Comparison of ENCODE assay signal across 34 cellular contexts in the genomic region with DNA sequence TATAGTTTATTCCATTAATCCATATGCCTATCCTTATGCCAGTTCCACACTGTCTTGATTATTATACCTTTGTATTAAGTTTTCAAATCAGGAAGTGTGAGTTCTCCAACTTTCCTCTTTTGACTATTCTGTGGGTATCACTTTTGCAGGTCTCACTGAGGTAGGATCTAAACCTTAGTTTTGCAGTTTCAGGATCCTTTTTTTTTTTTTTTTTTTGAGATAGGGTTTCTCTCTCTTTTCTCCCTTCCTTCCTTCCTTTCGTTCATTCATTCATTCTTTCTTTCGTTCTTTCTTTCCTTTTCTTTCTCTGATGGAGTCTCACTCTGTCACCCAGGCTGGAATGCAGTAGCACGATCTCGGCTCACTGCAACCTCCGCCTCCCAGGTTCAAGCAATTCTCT.
"Had no signal": no experiment of that assay in that cellular context is flagged by ENCODE, and none has a peak within 500 bp of the region (broad histone marks: within the 10 kb centered on the region; RNA-seq: fewer than 3 reads in every experiment).

No MANE protein-coding gene starts in this region.

- DNase-seq: activated CD4-positive, alpha-beta memory T cell treated with anti-CD3 and anti-CD28 coated beads for 36 hours; activated CD4-positive, alpha-beta T cell treated with anti-CD3 and anti-CD28 coated beads for 4 hours; activated CD4-positive, alpha-beta T cell treated with anti-CD3 and anti-CD28 coated beads, Interleukin-2, amount 50 U/mL, for 1 hour; activated CD4-positive, CD25-positive, alpha-beta regulatory T cell treated with anti-CD3 and anti-CD28 coated beads, Interleukin-2, amount 50 U/mL, for 72 hours; activated CD8-positive, alpha-beta memory T cell treated with anti-CD3 and anti-CD28 coated beads, Interleukin-2, amount 50 U/mL, for 4 hours; activated gamma-delta T cell treated with Interleukin-2 at 50 U/mL for 16 hours; activated naive CD4-positive, alpha-beta T cell treated with anti-CD3 and anti-CD28 coated beads, Interleukin-2, amount 10 ng/mL, durations not matched to agents 7 days and 5 days; activated naive CD8-positive, alpha-beta T cell treated with anti-CD3 and anti-CD28 coated beads, Interleukin-2, amount 50 U/mL, for 24 hours; activated T-cell treated with anti-CD3 and anti-CD28 coated beads for 4 hours; activated T-cell treated with anti-CD3 and anti-CD28 coated beads, Interleukin-2, amount 50 U/mL, for 4 hours; anterior cingulate cortex; caudate nucleus; cerebellar nuclear complex; NCI-H1105; NCI-H1417 treated with DMSO at 0.1 percent for 48 hours; NCI-H187 treated with DMSO at 0.1 percent for 48 hours; NCI-H2081 treated with DMSO at 0.1 percent for 48 hours; NCI-H226; NCI-H446 treated with DMSO at 0.1 percent for 48 hours; NCI-H524; NCI-H69; NCI-H82; PC-3; Peyer's patch; RPMI8226; SHP77 treated with DMSO at 0.1 percent for 48 hours; SK-N-SH had no signal

- H3K4me3 ChIP-seq: Peyer's patch, SJSA1 had no signal

- H3K9me3 ChIP-seq: Peyer's patch, SJSA1, SK-N-SH had no signal

- H3K4me2 ChIP-seq: SK-N-SH had no signal

- H3K27ac ChIP-seq: Peyer's patch, SJSA1 had no signal

- H3K27me3 ChIP-seq: Peyer's patch, SJSA1 had no signal

- ATAC-seq: activated naive CD8-positive, alpha-beta T cell treated with anti-CD3 and anti-CD28 coated beads, Interleukin-2, amount 50 U/mL, for 24 hours; activated T-cell treated with anti-CD3 and anti-CD28 coated beads, Interleukin-2, amount 50 U/mL, for 4 hours; PC-3; WTC11 had no signal

- H3K4me3 Mint-ChIP-seq: activated CD4-positive, alpha-beta memory T cell treated with anti-CD3 and anti-CD28 coated beads for 36 hours; activated naive CD4-positive, alpha-beta T cell treated with anti-CD3 and anti-CD28 coated beads, Interleukin-2, amount 10 ng/mL, durations not matched to agents 7 days and 5 days; activated naive CD8-positive, alpha-beta T cell; activated naive CD8-positive, alpha-beta T cell treated with anti-CD3 and anti-CD28 coated beads, Interleukin-2, amount 50 U/mL, for 24 hours; activated T-cell treated with anti-CD3 and anti-CD28 coated beads, Interleukin-2, amount 50 U/mL, for 4 hours; activated T-helper 1 cell treated with anti-CD3 and anti-CD28 coated beads, Interleukin-12 subunit alpha, Interleukin-12 subunit beta, Interleukin-2, Interleukin-4 antibody, amounts not matched to agents 30 ng/mL and 10 ng/mL and 1 ng/mL, durations not matched to agents 14 hours and 24 hours and 36 hours; brain; T-helper 1 cell treated with Interleukin-12 subunit alpha and Interleukin-12 subunit beta and Interleukin-4 antibody, amounts not matched to agents 30 μg/mL and 1 μg/mL, for 36 hours; T-helper 2 cell treated with Interferon-gamma antibody and Interleukin-4, amounts not matched to agents 5 μg/mL and 100 μg/mL, for 36 hours; WTC11 had no signal

- H3K9ac ChIP-seq: SK-N-SH had no signal

- H3K36me3 Mint-ChIP-seq: activated naive CD4-positive, alpha-beta T cell treated with anti-CD3 and anti-CD28 coated beads, Interleukin-2, amount 10 ng/mL, durations not matched to agents 7 days and 5 days; activated naive CD8-positive, alpha-beta T cell had no signal

- H3K36me3 ChIP-seq: Peyer's patch, SJSA1 had no signal

- H3K9me3 Mint-ChIP-seq: activated naive CD4-positive, alpha-beta T cell treated with anti-CD3 and anti-CD28 coated beads, Interleukin-2, amount 10 ng/mL, durations not matched to agents 7 days and 5 days; T-helper 1 cell treated with Interleukin-12 subunit alpha and Interleukin-12 subunit beta and Interleukin-4 antibody, amounts not matched to agents 30 μg/mL and 1 μg/mL, for 36 hours had no signal

- H3K27me3 Mint-ChIP-seq: activated CD4-positive, alpha-beta memory T cell treated with anti-CD3 and anti-CD28 coated beads for 36 hours; activated naive CD8-positive, alpha-beta T cell; activated naive CD8-positive, alpha-beta T cell treated with anti-CD3 and anti-CD28 coated beads, Interleukin-2, amount 50 U/mL, for 24 hours had no signal

- H3K27ac Mint-ChIP-seq: activated CD4-positive, alpha-beta memory T cell treated with anti-CD3 and anti-CD28 coated beads for 36 hours; activated naive CD4-positive, alpha-beta T cell treated with anti-CD3 and anti-CD28 coated beads, Interleukin-2, amount 10 ng/mL, durations not matched to agents 7 days and 5 days; activated naive CD8-positive, alpha-beta T cell; activated naive CD8-positive, alpha-beta T cell treated with anti-CD3 and anti-CD28 coated beads, Interleukin-2, amount 50 U/mL, for 24 hours; activated T-helper 1 cell treated with anti-CD3 and anti-CD28 coated beads, Interleukin-12 subunit alpha, Interleukin-12 subunit beta, Interleukin-2, Interleukin-4 antibody, amounts not matched to agents 30 ng/mL and 10 ng/mL and 1 ng/mL, durations not matched to agents 14 hours and 24 hours and 36 hours; T-helper 1 cell treated with Interleukin-12 subunit alpha and Interleukin-12 subunit beta and Interleukin-4 antibody, amounts not matched to agents 30 μg/mL and 1 μg/mL, for 36 hours; T-helper 2 cell treated with Interferon-gamma antibody and Interleukin-4, amounts not matched to agents 5 μg/mL and 100 μg/mL, for 36 hours; WTC11 had no signal
